8 cellular contexts compared by ENCODE assay signal in the genomic region with DNA sequence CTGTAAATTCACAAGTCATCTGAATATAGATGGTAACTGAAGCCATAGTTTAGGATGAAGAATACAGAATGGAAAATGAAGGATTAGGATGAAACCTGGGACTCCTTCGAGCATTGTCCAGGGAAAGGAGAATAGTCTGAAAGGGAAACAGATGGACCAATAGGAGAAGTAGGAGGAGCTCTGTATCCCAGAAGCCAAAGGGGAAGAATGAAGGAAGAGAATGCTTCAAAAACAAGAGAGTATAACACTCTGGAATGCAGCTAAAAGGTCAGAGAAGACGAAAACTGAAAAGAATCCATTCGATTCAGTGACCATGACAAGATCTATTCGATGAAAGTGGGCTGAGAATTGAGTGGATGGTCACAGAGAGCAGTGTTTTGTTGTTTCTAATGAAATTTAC. TPM values are rescaled to one million over a fixed set of nuclear protein-coding genes. Genes with fewer than 3 reads are reported as not detected.
DNase-seq lines count a peak whose midpoint lies in the region; ATAC-seq and TF ChIP-seq lines count a peak whose summit lies in the region.

No MANE protein-coding gene starts in this region.

- H3K27me3 ChIP-seq in PC-9 (ENCODE audit: insufficient read depth, low read depth), result no peaks in the 10 kb centered on the region
- no peaks in the 10 kb centered on the region for H3K27me3 ChIP-seq in effector memory CD4-positive, alpha-beta T cell (replicated peaks; ENCODE audit: control insufficient read depth, insufficient read depth, low read length, poor library complexity, severe bottlenecking)

- ATAC-seq in activated CD4-positive, alpha-beta T cell treated with anti-CD3 and anti-CD28 coated beads for 36 hours, result no peak
- ATAC-seq in HG03045 (IDR thresholded peaks at IDR 0.05; ENCODE audit: unreplicated experiment) (no peak), GM21360 (IDR thresholded peaks at IDR 0.05; ENCODE audit: unreplicated experiment) (no peak), HG03439 (IDR thresholded peaks at IDR 0.05; ENCODE audit: unreplicated experiment) (no peak)

- no peaks in the 10 kb centered on the region for H3K9me3 ChIP-seq in PC-9 (ENCODE audit: insufficient read depth, low read depth)
- no peaks in the 10 kb centered on the region for H3K9me3 ChIP-seq in effector memory CD4-positive, alpha-beta T cell (ENCODE audit: control insufficient read depth, low read length)

- DNase-seq in activated CD4-positive, alpha-beta T cell treated with anti-CD3 and anti-CD28 coated beads for 36 hours, result no peak
- DNase-seq in activated CD4-positive, alpha-beta T cell treated with anti-CD3 and anti-CD28 coated beads for 1 hour, result no peak
- DNase-seq in PC-9 (peak in 1 of 2 experiments; percentile 50), myocyte (ENCODE audit: low read depth) (peak; percentile 41)
- no peak for DNase-seq in effector memory CD4-positive, alpha-beta T cell

- H3K27ac ChIP-seq in PC-9, result peak overlapping the region; percentile 95
- H3K27ac ChIP-seq in effector memory CD4-positive, alpha-beta T cell (ENCODE audit: insufficient read depth, low read length, poor library complexity, severe bottlenecking), result no peak overlapping the region

- CTCF ChIA-PET in activated CD4-positive, alpha-beta T cell treated with anti-CD3 and anti-CD28 coated beads for 36 hours (lab: Charles Lee), result interaction anchor here (0.7 to 4.8 kb wide), 15 partner anchors 8 to 320 kb away, joined by 3 to 31 read pairs (median 3); a partner anchor contains a TSS
- CTCF ChIA-PET in PC-9 (lab: Charles Lee), result interaction anchor here (0.6 to 1.7 kb wide), 3 partner anchors 22 to 875 kb away, joined by 3 to 6 read pairs (median 3); a partner anchor contains a TSS

- H3K4me1 ChIP-seq in PC-9 (replicated peaks; ENCODE audit: insufficient read depth), result peaks cover 40% of the 10 kb centered on the region
- peaks cover 11% of the 10 kb centered on the region for H3K4me1 ChIP-seq in effector memory CD4-positive, alpha-beta T cell (ENCODE audit: control insufficient read depth, insufficient read depth, low read length, poor library complexity, severe bottlenecking)

- H3K36me3 Mint-ChIP-seq in activated CD4-positive, alpha-beta T cell treated with anti-CD3 and anti-CD28 coated beads for 36 hours (ENCODE audit: low read depth), result peaks cover 20% of the 10 kb centered on the region

- peak overlapping the region; percentile 80 for H3K4me3 ChIP-seq in PC-9
- peak overlapping the region; percentile 89 for H3K4me3 ChIP-seq in effector memory CD4-positive, alpha-beta T cell (ENCODE audit: insufficient read depth, low read depth, low read length, poor library complexity, severe bottlenecking)

- peak overlapping the region; percentile 92 for H3K4me2 ChIP-seq in PC-9

- intact Hi-C loops in activated CD4-positive, alpha-beta T cell treated with anti-CD3 and anti-CD28 coated beads for 36 hours (cut with DNase I, micrococcal nuclease), result loop anchor here (1.0 to 2.0 kb wide), 3 partner anchors 47 to 286 kb away; a partner anchor contains a TSS
- intact Hi-C loops in PC-9 (cut with micrococcal nuclease; ENCODE audit: unreplicated experiment), result loop anchor here (2.0 to 10.0 kb wide), 3 partner anchors 21 to 167 kb away; a partner anchor contains a TSS

- H2AFZ ChIP-seq in PC-9, result peak overlapping the region; percentile 91

- no peaks in the 10 kb centered on the region for H3K27me3 Mint-ChIP-seq in activated CD4-positive, alpha-beta T cell treated with anti-CD3 and anti-CD28 coated beads for 36 hours

- peaks cover 8% of the 10 kb centered on the region for H3K36me3 ChIP-seq in PC-9 (ENCODE audit: low read depth)
- H3K36me3 ChIP-seq in effector memory CD4-positive, alpha-beta T cell (ENCODE audit: control insufficient read depth, insufficient read depth, low read length), result peaks cover 8% of the 10 kb centered on the region

- H3K4me1 Mint-ChIP-seq in activated CD4-positive, alpha-beta T cell treated with anti-CD3 and anti-CD28 coated beads for 36 hours, result peaks cover 66% of the 10 kb centered on the region

- H3K27ac Mint-ChIP-seq in activated CD4-positive, alpha-beta T cell treated with anti-CD3 and anti-CD28 coated beads for 36 hours, result peak overlapping the region; percentile 93

- peaks cover 42% of the 10 kb centered on the region for H3F3A ChIP-seq in PC-9 (ENCODE audit: insufficient read depth, low read depth)

- H3K4me3 Mint-ChIP-seq in activated CD4-positive, alpha-beta T cell treated with anti-CD3 and anti-CD28 coated beads for 36 hours, result peak overlapping the region; percentile 91

- BruUV-seq in PC-9 (replicated peaks; lab: Mats Ljungman, UMichigan), result no TSS peak

- H3K79me2 ChIP-seq in PC-9 (ENCODE audit: low read depth), result peaks cover 53% of the 10 kb centered on the region

- no peaks in the 10 kb centered on the region for H3K9me2 ChIP-seq in PC-9 (ENCODE audit: insufficient read depth)

- TF ChIP-seq CTCF in PC-9 (conservative IDR thresholded peaks at IDR 0.05), result no peak

- POLR2A ChIA-PET in activated CD4-positive, alpha-beta T cell treated with anti-CD3 and anti-CD28 coated beads for 36 hours (lab: Charles Lee), result interaction anchor here (0.6 to 0.9 kb wide), 2 partner anchors 22 to 67 kb away, joined by 4 to 7 read pairs; a partner anchor contains a TSS
- POLR2A ChIA-PET in PC-9 (lab: Charles Lee; ENCODE audit: unreplicated experiment), result interaction anchor here (0.5 to 1.0 kb wide), 4 partner anchors 16 to 971 kb away, joined by 3 to 6 read pairs (median 3); a partner anchor contains a TSS

- H3K9me3 Mint-ChIP-seq in activated CD4-positive, alpha-beta T cell treated with anti-CD3 and anti-CD28 coated beads for 36 hours (ENCODE audit: low read depth), result no peaks in the 10 kb centered on the region

- H4K20me1 ChIP-seq in PC-9 (ENCODE audit: insufficient read depth), result no peaks in the 10 kb centered on the region

RNA-seq across cellular contexts. Expression of a gene that starts 1.0 kb away (rescaled TPM):
- 10 to 100 TPM; 28.9 to 37.3 TPM for total RNA-seq in activated CD4-positive, alpha-beta T cell treated with anti-CD3 and anti-CD28 coated beads for 36 hours
- total RNA-seq in PC-9 (2021) (32.2 and 35.5 TPM in 2 replicates), myocyte (81.7 and 108 TPM in 2 replicates)
- 24.5 TPM for polyA plus RNA-seq in myocyte (2012)

RNA-seq across cellular contexts. Expression of a gene that starts 21.9 kb away (rescaled TPM):
- total RNA-seq in activated CD4-positive, alpha-beta T cell treated with anti-CD3 and anti-CD28 coated beads for 36 hours, result 10 to 100 TPM; 10.2 to 15.2 TPM
- total RNA-seq in PC-9 (2021), result 10.3 and 11.3 TPM in 2 replicates
- total RNA-seq in myocyte, result 13.7 and 20.8 TPM in 2 replicates
- polyA plus RNA-seq in myocyte (2012), result 12.0 TPM

RNA-seq across cellular contexts. Expression of a gene that starts 46.6 kb away (rescaled TPM):
- total RNA-seq in activated CD4-positive, alpha-beta T cell treated with anti-CD3 and anti-CD28 coated beads for 36 hours, result 100 to 1,000 TPM in 1 of 2 experiments, 10 to 100 TPM in 1; 86.6 to 109 TPM
- total RNA-seq in PC-9 (2021) (70.6 and 114 TPM in 2 replicates), myocyte (162 and 280 TPM in 2 replicates)
- 130 TPM for polyA plus RNA-seq in myocyte (2012)
